In genomic region chr3:96700322-96701315, GRCh38 we compare ENCODE assay signal across 15 cellular contexts.
A peak's percentile ranks its signal among the peaks of the same experiment; 100 is the strongest.
DNase-seq lines count a peak whose midpoint lies in the region; ATAC-seq and TF ChIP-seq lines count a peak whose summit lies in the region.
"Had no signal": no experiment of that assay in that cellular context is flagged by ENCODE, and none has a peak within 500 bp of the region (broad histone marks: within the 10 kb centered on the region; RNA-seq: fewer than 3 reads in every experiment).

No MANE protein-coding gene starts in this region.

- no peaks in the 10 kb centered on the region for H3F3A ChIP-seq in neural progenitor cell (ENCODE audit: low read depth)

- no peaks in the 10 kb centered on the region for H3K27me3 ChIP-seq in neural progenitor cell
- H3K27me3 ChIP-seq: stomach had no signal

- H3K9me3 Mint-ChIP-seq in chondrocyte (ENCODE audit: low read depth) (peaks cover 17% of the 10 kb centered on the region), neural progenitor cell (peaks cover 6% of the 10 kb centered on the region)

- ATAC-seq in GM18505 (IDR thresholded peaks at IDR 0.05; ENCODE audit: unreplicated experiment) = no peak
- ATAC-seq: activated CD4-positive, alpha-beta T cell treated with anti-CD3 and anti-CD28 coated beads for 36 hours; psoas muscle had no signal

- H2AFZ ChIP-seq in neural progenitor cell (replicated peaks) = peak overlapping the region; percentile 74

- no peaks in the 10 kb centered on the region for H3K79me2 ChIP-seq in neural progenitor cell (ENCODE audit: low read depth)

- H3K36me3 Mint-ChIP-seq in chondrocyte (ENCODE audit: low read depth) (no peaks in the 10 kb centered on the region), neural progenitor cell (no peaks in the 10 kb centered on the region)
- H3K36me3 Mint-ChIP-seq: activated naive CD8-positive, alpha-beta T cell treated with anti-CD3 and anti-CD28 coated beads for 36 hours; CD4-positive, CD25-positive, alpha-beta regulatory T cell had no signal

- H3K27ac ChIP-seq in neural progenitor cell = no peak overlapping the region
- H3K27ac ChIP-seq: psoas muscle, stomach had no signal

- DNase-seq in DMS 273 (lab: John Stamatoyannopoulos, UW; ENCODE audit: unreplicated experiment) (peak; percentile 9), DMS 273 treated with DMSO at 0.1 percent for 48 hours (lab: John Stamatoyannopoulos, UW) (no peak), NB4 (ENCODE audit: low read depth) (peak; percentile 1), chondrocyte (ENCODE audit: low spot score) (no peak), neural progenitor cell (ENCODE audit: low spot score) (peak; percentile 56), AG20443 (ENCODE audit: low spot score) (no peak), NCI-H2196 (lab: John Stamatoyannopoulos, UW; ENCODE audit: unreplicated experiment) (no peak)
- DNase-seq: activated CD4-positive, alpha-beta T cell treated with anti-CD3 and anti-CD28 coated beads for 36 hours; activated naive CD8-positive, alpha-beta T cell treated with anti-CD3 and anti-CD28 coated beads for 36 hours; CD4-positive, CD25-positive, alpha-beta regulatory T cell; NCI-H1694; NCI-H510A; psoas muscle; stomach had no signal

- H3K36me3 ChIP-seq in neural progenitor cell = no peaks in the 10 kb centered on the region
- H3K36me3 ChIP-seq: stomach had no signal

- H3K27me3 Mint-ChIP-seq in chondrocyte (ENCODE audit: low read depth) (no peaks in the 10 kb centered on the region), neural progenitor cell (ENCODE audit: insufficient read depth, low read depth) (no peaks in the 10 kb centered on the region)
- H3K27me3 Mint-ChIP-seq: activated CD4-positive, alpha-beta T cell treated with anti-CD3 and anti-CD28 coated beads for 36 hours; activated naive CD8-positive, alpha-beta T cell treated with anti-CD3 and anti-CD28 coated beads for 36 hours had no signal

- H3K9me3 ChIP-seq in neural progenitor cell (ENCODE audit: low read depth) = no peaks in the 10 kb centered on the region
- H3K9me3 ChIP-seq: psoas muscle had no signal

- TF ChIP-seq POLR2A in NB4 (IDR thresholded peaks at IDR 0.05; ENCODE audit: extremely low read depth, insufficient read length) (no peak), GM18505 (IDR thresholded peaks at IDR 0.05; ENCODE audit: borderline replicate concordance, extremely low read depth, insufficient read depth, insufficient read length) (no peak)

- no peak overlapping the region for H3K9ac ChIP-seq in neural progenitor cell

- peaks cover 3% of the 10 kb centered on the region for H3K4me1 Mint-ChIP-seq in chondrocyte (ENCODE audit: low read depth)
- H3K4me1 Mint-ChIP-seq in neural progenitor cell = no peaks in the 10 kb centered on the region
- H3K4me1 Mint-ChIP-seq: activated CD4-positive, alpha-beta T cell treated with anti-CD3 and anti-CD28 coated beads for 36 hours; activated naive CD8-positive, alpha-beta T cell treated with anti-CD3 and anti-CD28 coated beads for 36 hours; CD4-positive, CD25-positive, alpha-beta regulatory T cell had no signal

- H3K4me3 Mint-ChIP-seq in chondrocyte (ENCODE audit: unreplicated experiment) = no peak overlapping the region
- H3K4me3 Mint-ChIP-seq in neural progenitor cell = no peak overlapping the region
- H3K4me3 Mint-ChIP-seq: activated CD4-positive, alpha-beta T cell treated with anti-CD3 and anti-CD28 coated beads for 36 hours; activated naive CD8-positive, alpha-beta T cell treated with anti-CD3 and anti-CD28 coated beads for 36 hours; CD4-positive, CD25-positive, alpha-beta regulatory T cell had no signal

- no peak overlapping the region for H3K27ac Mint-ChIP-seq in chondrocyte (ENCODE audit: unreplicated experiment)
- no peak overlapping the region for H3K27ac Mint-ChIP-seq in neural progenitor cell
- H3K27ac Mint-ChIP-seq: activated CD4-positive, alpha-beta T cell treated with anti-CD3 and anti-CD28 coated beads for 36 hours; activated naive CD8-positive, alpha-beta T cell treated with anti-CD3 and anti-CD28 coated beads for 36 hours; CD4-positive, CD25-positive, alpha-beta regulatory T cell had no signal

- TF ChIP-seq CTCF in NB4 (IDR thresholded peaks at IDR 0.05; ENCODE audit: low read depth, low read length) = peak; percentile 24
- TF ChIP-seq CTCF in chondrocyte (IDR thresholded peaks at IDR 0.05) = peak; percentile 70
- TF ChIP-seq CTCF in neural progenitor cell (IDR thresholded peaks at IDR 0.05) = peak; percentile 67

- H3K4me2 ChIP-seq in neural progenitor cell = no peak overlapping the region

- H4K20me1 ChIP-seq in neural progenitor cell (ENCODE audit: low read depth) = no peaks in the 10 kb centered on the region

- H3K4me3 ChIP-seq in NB4 (ENCODE audit: low read depth, low read length) (no peak overlapping the region), neural progenitor cell (no peak overlapping the region)
- H3K4me3 ChIP-seq: psoas muscle, stomach had no signal

- H3K4me1 ChIP-seq in neural progenitor cell = no peaks in the 10 kb centered on the region
- H3K4me1 ChIP-seq: psoas muscle, stomach had no signal

Comparison
In these comparisons a context has a peak if more than half of its experiments do, and no peak if none do; other contexts are left out.
1. DNase-seq: peak in DMS 273 (single experiment), NB4 (single experiment) and neural progenitor cell (single experiment); none in DMS 273 treated with DMSO at 0.1 percent for 48 hours (single experiment), chondrocyte (single experiment), AG20443 (single experiment) and NCI-H2196 (single experiment).
2. Peak in every context shown above with its lines, with median percentiles within 50 percentile points of each other: CTCF ChIP-seq.